In the genomic region with DNA sequence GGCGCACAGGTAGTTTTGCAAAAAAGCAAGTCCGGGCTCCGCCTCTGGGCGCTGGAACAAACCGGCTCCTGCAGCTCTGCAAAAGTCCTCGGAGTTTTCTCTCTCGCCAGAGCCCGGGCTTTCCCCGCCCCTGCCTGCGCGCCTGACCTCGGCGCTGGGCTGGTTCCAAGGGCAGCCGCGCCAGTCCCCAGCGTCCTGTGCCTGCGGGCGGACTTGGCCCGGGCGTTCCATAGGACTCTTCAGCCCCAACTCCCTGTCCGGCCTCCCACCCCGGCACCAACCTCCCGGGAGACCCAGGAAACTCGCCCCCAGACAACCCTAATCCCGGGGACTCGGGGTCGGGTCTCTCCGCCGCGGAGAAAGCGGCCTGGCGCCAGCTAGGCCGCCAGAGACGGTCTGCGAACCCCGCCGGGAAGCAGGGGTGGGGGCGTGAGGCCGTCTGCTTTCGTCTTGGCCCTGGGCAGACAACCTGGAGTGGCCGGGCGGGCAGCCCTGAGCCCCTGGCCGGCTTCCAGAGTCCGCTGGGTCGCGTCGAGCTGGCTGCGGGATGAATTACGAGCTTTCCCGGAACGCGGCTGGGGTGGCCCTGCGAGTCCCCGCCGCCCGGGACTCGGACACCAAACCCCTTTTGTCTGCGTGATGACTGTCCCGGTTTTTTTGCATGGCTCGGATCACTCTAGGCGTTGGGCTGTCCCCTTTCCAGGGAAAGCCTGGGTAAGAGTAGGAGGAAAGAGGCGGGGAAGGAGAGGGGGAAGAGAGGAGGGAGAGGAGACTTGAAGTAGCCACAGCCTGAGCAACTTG, we compare ENCODE assay signal across 11 cellular contexts. TPM values are rescaled to one million over a fixed set of nuclear protein-coding genes. Genes with fewer than 3 reads are reported as not detected.
DNase-seq lines count a peak whose midpoint lies in the region; ATAC-seq, FAIRE-seq and TF ChIP-seq lines count a peak whose summit lies in the region.
"Had no signal": no experiment of that assay in that cellular context is flagged by ENCODE, and none has a peak within 500 bp of the region (broad histone marks: within the 10 kb centered on the region; RNA-seq: fewer than 3 reads in every experiment).

No MANE protein-coding gene starts in this region.

- no peaks in the 10 kb centered on the region for H3K4me1 Mint-ChIP-seq in immature natural killer cell

- CTCF ChIA-PET in HepG2 (lab: Yijun Ruan, JAX; ENCODE audit: low intra/inter-chr PET ratio, low total read pairs), result no interaction called here

- in situ Hi-C loops in HepG2 (cut with HindIII; ENCODE audit: extremely low pct_ligation_motif_present, low pct_unique_long_range_greater_than_20kb), result no loop called here

- no peak for ATAC-seq in HepG2
- no peak for ATAC-seq in GM21381 (IDR thresholded peaks at IDR 0.05; ENCODE audit: unreplicated experiment)
- no peak for ATAC-seq in GM21360 (IDR thresholded peaks at IDR 0.05; ENCODE audit: unreplicated experiment)
- ATAC-seq: activated T-cell treated with anti-CD3 and anti-CD28 coated beads, Interleukin-2, amount 50 U/mL, for 72 hours had no signal

- H2AFZ ChIP-seq in HepG2 (ENCODE audit: low read length) (no peak overlapping the region), neural cell (ENCODE audit: low read depth, low read length) (no peak overlapping the region)

- peak overlapping the region in 2 of 3 donors; percentile 14 to 36 for H3K4me3 ChIP-seq in liver (ENCODE audit: low read depth in 1 of 3, low read length in 3 of 3)
- no peak overlapping the region for H3K4me3 ChIP-seq in HepG2 (replicated peaks in 1 of 3; ENCODE audit: insufficient read depth in 1 of 3, low read depth in 2 of 3, low read length in 3 of 3)
- H3K4me3 ChIP-seq in fibroblast of pulmonary artery (replicated peaks; ENCODE audit: low read depth, low read length), result peak overlapping the region; percentile 31
- peak overlapping the region; percentile 71 for H3K4me3 ChIP-seq in neural cell (ENCODE audit: low read length)
- H3K4me3 ChIP-seq: BLaER1 had no signal

- TF ChIP-seq EP300 in HepG2 (IDR thresholded peaks at IDR 0.05; ENCODE audit: low read depth in 2 of 2, low read length in 2 of 2) (no peak), HepG2 (CRISPR knock-in tag; IDR thresholded peaks at IDR 0.05; ENCODE audit: borderline replicate concordance) (no peak), neural cell (conservative IDR thresholded peaks at IDR 0.05; ENCODE audit: poor library complexity, severe bottlenecking) (no peak)

- no peak for TF ChIP-seq POLR2A in HepG2 (IDR thresholded peaks at IDR 0.05; ENCODE audit: insufficient read depth in 1 of 2, low read depth in 2 of 2, low read length in 2 of 2)

- H3K4me1 ChIP-seq in liver (ENCODE audit: control insufficient read depth in 4 of 4, insufficient read depth in 4 of 4, low read length in 3 of 4), result peaks cover 0 to 12% (median 2%) of the 10 kb centered on the region in 4 donors
- no peaks in the 10 kb centered on the region for H3K4me1 ChIP-seq in HepG2 (ENCODE audit: insufficient read depth, low read length)
- H3K4me1 ChIP-seq: BLaER1 had no signal

- BruUV-seq in HepG2 (replicated peaks; lab: Mats Ljungman, UMichigan), result no TSS peak

- H3K27me3 ChIP-seq in liver (ENCODE audit: control insufficient read depth in 4 of 4, insufficient read depth in 4 of 4, low read length in 3 of 4) (peaks cover 0 to 3% (median 0%) of the 10 kb centered on the region in 4 donors), HepG2 (ENCODE audit: control insufficient read depth in 1 of 2, insufficient read depth in 2 of 2, low read length in 2 of 2) (no peaks in the 10 kb centered on the region), neural cell (ENCODE audit: insufficient read depth, low read depth, low read length) (peaks cover 17% of the 10 kb centered on the region)
- H3K27me3 ChIP-seq: BLaER1 had no signal

- WGBS in liver, result 2% methylated on average over 62 of the region's 62 CpGs
- 44% methylated on average over 4 of the region's 62 CpGs for WGBS in HepG2 (ENCODE audit: low lambda C conversion rate)

- no peak overlapping the region for H3K4me2 ChIP-seq in HepG2 (ENCODE audit: low read depth, low read length)
- H3K4me2 ChIP-seq in neural cell (ENCODE audit: low read length), result peak overlapping the region; percentile 35
- H3K4me2 ChIP-seq: BLaER1 had no signal

- TF ChIP-seq RAD21 in liver (IDR thresholded peaks at IDR 0.05) (no peak), HepG2 (CRISPR knock-in tag; IDR thresholded peaks at IDR 0.05) (no peak), neural cell (conservative IDR thresholded peaks at IDR 0.05) (no peak)

- H3K4me3 Mint-ChIP-seq in immature natural killer cell, result no peak overlapping the region
- H3K4me3 Mint-ChIP-seq: activated T-cell treated with anti-CD3 and anti-CD28 coated beads, Interleukin-2, amount 50 U/mL, for 72 hours had no signal

- peak overlapping the region; percentile 20 to 50 for H3K27ac ChIP-seq in liver (ENCODE audit: low read depth in 1 of 2, low read length in 2 of 2)
- no peak overlapping the region for H3K27ac ChIP-seq in HepG2 (ENCODE audit: extremely low read length, insufficient read depth, low read length)
- H3K27ac ChIP-seq in neural cell (ENCODE audit: low read length), result no peak overlapping the region
- H3K27ac ChIP-seq: BLaER1 had no signal

- intact Hi-C loops in HepG2 (cut with micrococcal nuclease; ENCODE audit: unreplicated experiment), result no loop called here

- H3K79me2 ChIP-seq in HepG2 (ENCODE audit: insufficient read depth, low read length), result no peaks in the 10 kb centered on the region
- no peaks in the 10 kb centered on the region for H3K79me2 ChIP-seq in neural cell (replicated peaks; ENCODE audit: insufficient read depth, low read length)

- peaks cover 7 to 15% (median 12%) of the 10 kb centered on the region in 3 donors for H3K27me3 Mint-ChIP-seq in immature natural killer cell (ENCODE audit: low read depth in 3 of 3)

- DNase-seq in HepG2 (ENCODE audit: low spot score) (no peak), fibroblast of pulmonary artery (ENCODE audit: low read depth) (peak; percentile 10), immature natural killer cell (no peak), dedifferentiated amniotic fluid mesenchymal stem cell (ENCODE audit: extremely low spot score) (no peak)
- DNase-seq: activated T-cell treated with anti-CD3 and anti-CD28 coated beads, Interleukin-2, amount 50 U/mL, for 72 hours had no signal

- H3K9ac ChIP-seq in liver (ENCODE audit: low read depth in 1 of 2, low read length in 2 of 2) (no peak overlapping the region), HepG2 (ENCODE audit: insufficient read depth, low read depth, low read length) (no peak overlapping the region), neural cell (ENCODE audit: low read length) (no peak overlapping the region)
- H3K9ac ChIP-seq: BLaER1 had no signal

- H3K27ac Mint-ChIP-seq in immature natural killer cell, result no peak overlapping the region
- H3K27ac Mint-ChIP-seq: activated T-cell treated with anti-CD3 and anti-CD28 coated beads, Interleukin-2, amount 50 U/mL, for 72 hours had no signal

- peaks cover 0 to 10% (median 4%) of the 10 kb centered on the region in 3 donors for H3K36me3 Mint-ChIP-seq in immature natural killer cell

- H3K9me2 ChIP-seq in neural cell (ENCODE audit: insufficient read depth, low read length), result no peaks in the 10 kb centered on the region

- no peaks in the 10 kb centered on the region for H3F3A ChIP-seq in neural cell (ENCODE audit: insufficient read depth, low read length, poor library complexity, severe bottlenecking)

- POLR2A ChIA-PET in HepG2 (lab: Yijun Ruan, JAX), result no interaction called here

- TF ChIP-seq CTCF in liver (IDR thresholded peaks at IDR 0.05; ENCODE audit: low read depth, low read length, missing input control), result no peak
- TF ChIP-seq CTCF in HepG2 (CRISPR knock-in tag; IDR thresholded peaks at IDR 0.05), result no peak
- TF ChIP-seq CTCF in fibroblast of pulmonary artery (IDR thresholded peaks at IDR 0.05; ENCODE audit: low read length, missing control alignments), result no peak
- no peak for TF ChIP-seq CTCF in neural cell (IDR thresholded peaks at IDR 0.05; ENCODE audit: poor library complexity, severe bottlenecking)

- H3K9me3 ChIP-seq in liver (ENCODE audit: control insufficient read depth in 4 of 4, low read length in 3 of 4) (peaks cover 0 to 6% (median 3%) of the 10 kb centered on the region in 4 donors), HepG2 (ENCODE audit: low read length) (no peaks in the 10 kb centered on the region), neural cell (ENCODE audit: low read length) (no peaks in the 10 kb centered on the region)

- no peaks in the 10 kb centered on the region for H3K36me3 ChIP-seq in liver (ENCODE audit: control insufficient read depth in 4 of 4, insufficient read depth in 3 of 4, low read depth in 1 of 4, low read length in 3 of 4)
- H3K36me3 ChIP-seq in HepG2 (replicated peaks in 1 of 2; ENCODE audit: control insufficient read depth in 1 of 2, insufficient read depth in 2 of 2, low read length in 2 of 2), result no peaks in the 10 kb centered on the region
- H3K36me3 ChIP-seq in neural cell (ENCODE audit: insufficient read depth, low read length), result no peaks in the 10 kb centered on the region
- H3K36me3 ChIP-seq: BLaER1 had no signal

- H3K9me3 Mint-ChIP-seq in immature natural killer cell, result peaks cover 0 to 8% (median 4%) of the 10 kb centered on the region in 6 donors

- H4K20me1 ChIP-seq in HepG2 (ENCODE audit: insufficient read depth, low read length) (no peaks in the 10 kb centered on the region), neural cell (ENCODE audit: insufficient read depth) (no peaks in the 10 kb centered on the region)
- H4K20me1 ChIP-seq: BLaER1 had no signal

- FAIRE-seq in HepG2 (lab: Jason Lieb, UNC), result no peak

RNA-seq across cellular contexts. Expression of a gene that starts 1.0 kb away (rescaled TPM):
- total RNA-seq in liver, result 1 to 10 TPM; 1.0 to 1.3 TPM
- 1 to 10 TPM in 1 of 2 donors, under 1 TPM in 1; 0.32 to 1.2 TPM for polyA plus RNA-seq in liver
- total RNA-seq in HepG2 (2016; rRNA removed; fragmentation: Illumina TruSeq; extraction: Trizol), result not detected in 2 replicates
- total RNA-seq in HepG2 (2016; cell fraction: cytosol; rRNA removed; fragmentation: Illumina TruSeq; extraction: Trizol; ENCODE audit: low read depth), result not detected in 2 replicates
- total RNA-seq in HepG2 (2016; cell fraction: insoluble cytoplasmic fraction; rRNA removed; fragmentation: Illumina TruSeq; extraction: Trizol), result not detected in 2 replicates
- not detected in 2 replicates for total RNA-seq in HepG2 (2016; cell fraction: membrane; rRNA removed; fragmentation: Illumina TruSeq; extraction: Trizol)
- not detected in 2 replicates for total RNA-seq in HepG2 (2016; cell fraction: nucleus; rRNA removed; fragmentation: Illumina TruSeq; extraction: Trizol)
- polyA plus RNA-seq in HepG2 (2011; rRNA removed), result not detected in 2 replicates
- polyA plus RNA-seq in HepG2 (2011; cell fraction: cytosol; rRNA removed), result not detected in 2 replicates
- not detected in 2 replicates for polyA plus RNA-seq in HepG2 (2011; cell fraction: nucleus; rRNA removed)
- polyA plus RNA-seq in HepG2 (2012), result not detected in 2 replicates
- polyA plus RNA-seq in HepG2 (2016; cell fraction: cytosol; fragmentation: Illumina TruSeq; extraction: Trizol; ENCODE audit: low read depth), result not detected in 2 replicates
- polyA plus RNA-seq in HepG2 (2016; cell fraction: insoluble cytoplasmic fraction; fragmentation: Illumina TruSeq; extraction: Trizol; ENCODE audit: low read depth), result not detected in 2 replicates
- polyA plus RNA-seq in HepG2 (2016; cell fraction: membrane; fragmentation: Illumina TruSeq; extraction: Trizol; ENCODE audit: low read depth), result not detected in 2 replicates
- polyA plus RNA-seq in HepG2 (2016; cell fraction: nucleus; fragmentation: Illumina TruSeq; extraction: Trizol; ENCODE audit: insufficient read depth, low read depth), result not detected in 2 replicates
- not detected in 2 replicates for polyA minus RNA-seq in HepG2 (2011; rRNA and poly(A)+ RNA removed; ENCODE audit: low replicate concordance)
- not detected in 2 replicates for polyA minus RNA-seq in HepG2 (2011; cell fraction: cytosol; rRNA and poly(A)+ RNA removed)
- polyA minus RNA-seq in HepG2 (2011; cell fraction: nucleus; rRNA and poly(A)+ RNA removed), result not detected in 2 replicates
- 0.28 and 0.32 TPM in 2 replicates for polyA plus RNA-seq in neural cell
- polyA minus RNA-seq in neural cell, result 1.5 and 1.9 TPM in 2 replicates
- not detected for polyA plus RNA-seq in immature natural killer cell
- total RNA-seq: activated T-cell treated with anti-CD3 and anti-CD28 coated beads, Interleukin-2, amount 50 U/mL, for 72 hours; mononuclear cell had no signal

Comparison
In these comparisons a context has a peak if more than half of its experiments do, and no peak if none do; other contexts are left out.
1. H3K27ac ChIP-seq: peak in liver (2 of 2); none in HepG2 (single experiment) and neural cell (single experiment).
2. H3K4me3 ChIP-seq: peak in liver (2 of 3), fibroblast of pulmonary artery (single experiment) and neural cell (single experiment); none in HepG2 (0 of 3).